1 cellular context compared by ENCODE assay signal in the genomic region with DNA sequence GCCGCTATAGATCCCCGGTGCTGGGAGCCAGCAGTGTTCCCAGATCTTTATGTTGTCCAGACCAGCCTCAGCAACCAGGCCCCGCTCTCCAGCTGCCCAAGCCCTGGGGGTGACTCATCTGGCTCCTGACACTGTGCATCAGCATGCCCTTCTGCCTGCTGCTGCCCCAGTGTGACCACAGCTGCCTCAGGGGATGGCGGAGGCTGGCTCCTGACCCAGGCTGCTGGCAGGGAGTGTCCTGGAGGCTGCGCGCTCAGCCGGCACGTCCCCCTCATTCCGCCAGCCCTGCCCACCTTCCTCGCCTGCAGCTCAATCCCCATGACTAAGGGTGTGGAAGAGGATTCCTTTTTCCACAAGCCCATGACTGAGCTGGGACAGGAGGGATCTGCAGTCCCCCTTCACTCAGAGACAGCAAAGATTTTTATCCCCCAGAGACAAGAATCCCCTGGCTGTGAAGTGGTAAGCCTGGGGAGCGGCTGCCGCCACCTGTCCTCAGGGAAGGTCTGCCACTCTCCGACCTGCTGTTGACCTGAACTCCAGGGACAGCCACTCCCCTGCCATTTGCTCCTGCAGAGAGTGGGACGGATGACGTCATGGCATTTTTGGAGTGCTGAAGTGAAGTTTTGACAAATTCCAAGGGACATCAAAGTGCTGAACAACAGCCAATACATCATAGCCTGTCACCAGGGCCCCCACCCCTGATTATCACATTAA.
TF ChIP-seq lines count a peak whose summit lies in the region.

No MANE protein-coding gene starts in this region.

TF ChIP-seq in SK-N-SH treated with all-trans-retinoic acid at 6 μM for 48 hours, 23 proteins besides CTCF, POLR2A, EP300 and RAD21 (continued from another document):
- TF ChIP-seq, protein P1, sequence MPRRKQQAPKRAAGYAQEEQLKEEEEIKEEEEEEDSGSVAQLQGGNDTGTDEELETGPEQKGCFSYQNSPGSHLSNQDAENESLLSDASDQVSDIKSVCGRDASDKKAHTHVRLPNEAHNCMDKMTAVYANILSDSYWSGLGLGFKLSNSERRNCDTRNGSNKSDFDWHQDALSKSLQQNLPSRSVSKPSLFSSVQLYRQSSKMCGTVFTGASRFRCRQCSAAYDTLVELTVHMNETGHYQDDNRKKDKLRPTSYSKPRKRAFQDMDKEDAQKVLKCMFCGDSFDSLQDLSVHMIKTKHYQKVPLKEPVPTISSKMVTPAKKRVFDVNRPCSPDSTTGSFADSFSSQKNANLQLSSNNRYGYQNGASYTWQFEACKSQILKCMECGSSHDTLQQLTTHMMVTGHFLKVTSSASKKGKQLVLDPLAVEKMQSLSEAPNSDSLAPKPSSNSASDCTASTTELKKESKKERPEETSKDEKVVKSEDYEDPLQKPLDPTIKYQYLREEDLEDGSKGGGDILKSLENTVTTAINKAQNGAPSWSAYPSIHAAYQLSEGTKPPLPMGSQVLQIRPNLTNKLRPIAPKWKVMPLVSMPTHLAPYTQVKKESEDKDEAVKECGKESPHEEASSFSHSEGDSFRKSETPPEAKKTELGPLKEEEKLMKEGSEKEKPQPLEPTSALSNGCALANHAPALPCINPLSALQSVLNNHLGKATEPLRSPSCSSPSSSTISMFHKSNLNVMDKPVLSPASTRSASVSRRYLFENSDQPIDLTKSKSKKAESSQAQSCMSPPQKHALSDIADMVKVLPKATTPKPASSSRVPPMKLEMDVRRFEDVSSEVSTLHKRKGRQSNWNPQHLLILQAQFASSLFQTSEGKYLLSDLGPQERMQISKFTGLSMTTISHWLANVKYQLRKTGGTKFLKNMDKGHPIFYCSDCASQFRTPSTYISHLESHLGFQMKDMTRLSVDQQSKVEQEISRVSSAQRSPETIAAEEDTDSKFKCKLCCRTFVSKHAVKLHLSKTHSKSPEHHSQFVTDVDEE (CRISPR knock-in tag; IDR thresholded peaks at IDR 0.05): peak; percentile 89
- no peak for TF ChIP-seq ZNF70 (CRISPR knock-in tag; IDR thresholded peaks at IDR 0.05)
- no peak; the same call in 1 of the 2 replicates for TF ChIP-seq PPARA (CRISPR knock-in tag; IDR thresholded peaks at IDR 0.05; ENCODE audit: borderline replicate concordance)
- peak; percentile 93 for TF ChIP-seq CREB5 (CRISPR knock-in tag; IDR thresholded peaks at IDR 0.05; ENCODE audit: low read depth)
- peak; percentile 85 for TF ChIP-seq TCF4 (CRISPR knock-in tag; IDR thresholded peaks at IDR 0.05; ENCODE audit: borderline replicate concordance)
- TF ChIP-seq ZFP3 (CRISPR knock-in tag; IDR thresholded peaks at IDR 0.05): peak; percentile 15; the same call in 1 of the 2 replicates
- no peak for TF ChIP-seq TOX (CRISPR knock-in tag; IDR thresholded peaks at IDR 0.05; ENCODE audit: borderline replicate concordance)
- TF ChIP-seq CSDC2 (CRISPR knock-in tag; IDR thresholded peaks at IDR 0.05): no peak
